26 cellular contexts compared by ENCODE assay signal in the genomic region with DNA sequence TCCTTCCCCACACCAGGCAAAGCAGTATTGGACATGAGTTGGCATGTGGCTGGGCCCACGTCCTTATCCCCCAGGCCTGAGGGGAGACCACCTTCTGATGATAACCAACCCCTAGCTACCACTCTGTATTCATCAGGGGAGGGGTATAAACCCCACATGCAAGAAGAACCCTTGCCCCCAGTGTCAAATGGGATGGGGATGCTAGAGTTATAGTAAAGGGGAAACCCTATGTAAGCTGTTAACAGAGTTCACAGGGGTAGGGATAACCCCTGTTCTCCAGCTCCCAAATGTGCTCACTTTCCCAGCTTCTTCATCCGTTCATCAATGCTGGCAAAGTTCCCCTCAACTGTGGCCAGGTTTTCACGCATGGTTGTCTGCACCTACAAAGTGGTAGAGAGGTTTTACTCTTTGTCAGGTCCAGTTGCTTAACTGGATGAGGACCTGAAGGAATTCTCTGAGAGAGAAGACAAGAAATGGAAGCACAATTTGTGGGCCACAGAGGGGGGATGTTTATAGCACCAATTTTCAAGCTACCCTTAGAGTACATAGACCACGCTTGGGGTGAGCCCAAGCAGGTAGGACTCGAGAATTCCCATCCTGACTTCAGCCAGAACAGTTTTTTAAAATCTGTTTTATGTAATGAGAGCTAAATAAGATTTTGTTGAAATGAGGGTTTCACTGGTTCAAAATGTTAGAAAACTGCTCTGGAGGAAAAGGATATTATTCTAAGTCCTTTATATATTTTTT. TPM values are rescaled to one million over a fixed set of nuclear protein-coding genes. Genes with fewer than 3 reads are reported as not detected.
A peak's percentile ranks its signal among the peaks of the same experiment; 100 is the strongest.
DNase-seq lines count a peak whose midpoint lies in the region; ATAC-seq and TF ChIP-seq lines count a peak whose summit lies in the region.
"Had no signal": no experiment of that assay in that cellular context is flagged by ENCODE, and none has a peak within 500 bp of the region (broad histone marks: within the 10 kb centered on the region; RNA-seq: fewer than 3 reads in every experiment).

No MANE protein-coding gene starts in this region.

- H3K9me2 ChIP-seq in OCI-LY7 (ENCODE audit: insufficient read depth, low read length), result no peaks in the 10 kb centered on the region

- peaks cover 2% of the 10 kb centered on the region for H3K36me3 Mint-ChIP-seq in activated naive CD4-positive, alpha-beta T cell treated with anti-CD3 and anti-CD28 coated beads, Interleukin-2, amount 50 U/mL, for 24 hours
- H3K36me3 Mint-ChIP-seq in chondrocyte (ENCODE audit: low read depth), result peaks cover 40% of the 10 kb centered on the region
- peaks cover 100% of the 10 kb centered on the region for H3K36me3 Mint-ChIP-seq in stimulated activated effector memory CD8-positive, alpha-beta T cell treated with anti-CD3 and anti-CD28 coated beads, Interleukin-12 subunit alpha, Interleukin-12 subunit beta, amount 100 ng/mL, for 72 hours

- no peak overlapping the region for H3K4me3 Mint-ChIP-seq in activated naive CD4-positive, alpha-beta T cell treated with anti-CD3 and anti-CD28 coated beads, Interleukin-2, amount 50 U/mL, for 24 hours
- no peak overlapping the region for H3K4me3 Mint-ChIP-seq in chondrocyte (ENCODE audit: unreplicated experiment)
- H3K4me3 Mint-ChIP-seq in stimulated activated effector memory CD8-positive, alpha-beta T cell treated with anti-CD3 and anti-CD28 coated beads, Interleukin-12 subunit alpha, Interleukin-12 subunit beta, amount 100 ng/mL, for 72 hours, result no peak overlapping the region
- H3K4me3 Mint-ChIP-seq: T-helper 2 cell treated with Interferon-gamma antibody and Interleukin-4, amounts not matched to agents 5 μg/mL and 100 μg/mL, for 36 hours had no signal

- no peak overlapping the region for H3K4me2 ChIP-seq in OCI-LY7 (ENCODE audit: low read length)
- H3K4me2 ChIP-seq: A549, KMS-11 had no signal

- no peaks in the 10 kb centered on the region for H3K27me3 Mint-ChIP-seq in activated naive CD4-positive, alpha-beta T cell treated with anti-CD3 and anti-CD28 coated beads, Interleukin-2, amount 50 U/mL, for 24 hours
- no peaks in the 10 kb centered on the region for H3K27me3 Mint-ChIP-seq in chondrocyte (ENCODE audit: low read depth)

- H3K79me2 ChIP-seq in OCI-LY7 (ENCODE audit: insufficient read depth, low read depth, low read length), result no peaks in the 10 kb centered on the region

- H3K4me3 ChIP-seq in OCI-LY7 (ENCODE audit: low read depth, low read length, poor library complexity, severe bottlenecking), result no peak overlapping the region
- H3K4me3 ChIP-seq: A549, Peyer's patch, SJCRH30, transverse colon had no signal

- H3K27ac Mint-ChIP-seq in activated naive CD4-positive, alpha-beta T cell treated with anti-CD3 and anti-CD28 coated beads, Interleukin-2, amount 50 U/mL, for 24 hours, result peak overlapping the region; percentile 35
- peak overlapping the region; percentile 11 for H3K27ac Mint-ChIP-seq in chondrocyte (ENCODE audit: unreplicated experiment)
- H3K27ac Mint-ChIP-seq in stimulated activated effector memory CD8-positive, alpha-beta T cell treated with anti-CD3 and anti-CD28 coated beads, Interleukin-12 subunit alpha, Interleukin-12 subunit beta, amount 100 ng/mL, for 72 hours, result peak overlapping the region; percentile 71
- H3K27ac Mint-ChIP-seq: T-helper 2 cell treated with Interferon-gamma antibody and Interleukin-4, amounts not matched to agents 5 μg/mL and 100 μg/mL, for 36 hours had no signal

- ATAC-seq in stimulated activated effector memory CD8-positive, alpha-beta T cell treated with anti-CD3 and anti-CD28 coated beads, Interleukin-12 subunit alpha, Interleukin-12 subunit beta, amount 100 ng/mL, for 72 hours, result no peak
- ATAC-seq: A549, left ventricle myocardium superior had no signal

- no peak for TF ChIP-seq CTCF in OCI-LY7 (conservative IDR thresholded peaks at IDR 0.05; ENCODE audit: low read length)
- no peak for TF ChIP-seq CTCF in chondrocyte (IDR thresholded peaks at IDR 0.05)

- no peak overlapping the region for H3K27ac ChIP-seq in OCI-LY7 (ENCODE audit: low read depth, low read length, poor library complexity, severe bottlenecking)
- H3K27ac ChIP-seq: A549, KMS-11, Peyer's patch, SJCRH30, transverse colon had no signal

- no peak overlapping the region for H2AFZ ChIP-seq in OCI-LY7 (ENCODE audit: low read length)

- intact Hi-C loops in OCI-LY7 (cut with micrococcal nuclease; ENCODE audit: unreplicated experiment), result no loop called here

- H3K4me1 Mint-ChIP-seq in activated naive CD4-positive, alpha-beta T cell treated with anti-CD3 and anti-CD28 coated beads, Interleukin-2, amount 50 U/mL, for 24 hours, result no peaks in the 10 kb centered on the region
- H3K4me1 Mint-ChIP-seq in chondrocyte (ENCODE audit: low read depth), result peaks cover 13% of the 10 kb centered on the region
- H3K4me1 Mint-ChIP-seq in stimulated activated effector memory CD8-positive, alpha-beta T cell treated with anti-CD3 and anti-CD28 coated beads, Interleukin-12 subunit alpha, Interleukin-12 subunit beta, amount 100 ng/mL, for 72 hours, result peaks cover 11% of the 10 kb centered on the region

- no peaks in the 10 kb centered on the region for H4K20me1 ChIP-seq in OCI-LY7 (ENCODE audit: insufficient read depth, low read length)

- no peaks in the 10 kb centered on the region for H3K9me3 Mint-ChIP-seq in activated naive CD4-positive, alpha-beta T cell treated with anti-CD3 and anti-CD28 coated beads, Interleukin-2, amount 50 U/mL, for 24 hours
- H3K9me3 Mint-ChIP-seq in chondrocyte (ENCODE audit: low read depth), result no peaks in the 10 kb centered on the region
- H3K9me3 Mint-ChIP-seq in stimulated activated effector memory CD8-positive, alpha-beta T cell treated with anti-CD3 and anti-CD28 coated beads, Interleukin-12 subunit alpha, Interleukin-12 subunit beta, amount 100 ng/mL, for 72 hours, result no peaks in the 10 kb centered on the region
- H3K9me3 Mint-ChIP-seq: T-helper 2 cell treated with Interferon-gamma antibody and Interleukin-4, amounts not matched to agents 5 μg/mL and 100 μg/mL, for 36 hours had no signal

- CTCF ChIA-PET in OCI-LY7 (lab: Charles Lee; ENCODE audit: unreplicated experiment), result no interaction called here

- POLR2A ChIA-PET in OCI-LY7 (lab: Charles Lee), result interaction anchor here (0.5 kb wide), 1 partner anchor 301 kb away, joined by 3 read pairs; the partner anchor contains the start of gene SHMT2

- peaks cover 96% of the 10 kb centered on the region for H3K36me3 ChIP-seq in OCI-LY7 (ENCODE audit: insufficient read depth, low read length)

- TSS peak; percentile 63 for BruUV-seq in OCI-LY7 (replicated peaks; lab: Mats Ljungman, UMichigan)

- no peaks in the 10 kb centered on the region for H3K4me1 ChIP-seq in OCI-LY7 (ENCODE audit: insufficient read depth, low read length, poor library complexity, severe bottlenecking)
- H3K4me1 ChIP-seq: A549, SJCRH30 had no signal

- no peak for DNase-seq in activated naive CD4-positive, alpha-beta T cell treated with anti-CD3 and anti-CD28 coated beads, Interleukin-2, amount 50 U/mL, for 16 hours
- DNase-seq in OCI-LY7 (ENCODE audit: low spot score), result no peak
- no peak for DNase-seq in chondrocyte (ENCODE audit: low spot score)
- no peak for DNase-seq in stimulated activated effector memory CD8-positive, alpha-beta T cell treated with anti-CD3 and anti-CD28 coated beads, Interleukin-12 subunit alpha, Interleukin-12 subunit beta, amount 100 ng/mL, for 72 hours (ENCODE audit: low spot score in 2 of 2)
- DNase-seq in NCI-H2196 (lab: John Stamatoyannopoulos, UW; ENCODE audit: unreplicated experiment), result no peak
- no peak for DNase-seq in activated CD4-positive, CD25-positive, alpha-beta regulatory T cell (lab: John Stamatoyannopoulos, UW)
- no peak for DNase-seq in activated CD4-positive, CD25-positive, alpha-beta regulatory T cell treated with anti-CD3 and anti-CD28 coated beads, Interleukin-2, amount 50 U/mL, for 72 hours
- DNase-seq: activated CD4-positive, alpha-beta T cell treated with anti-CD3 and anti-CD28 coated beads, Interleukin-2, amount 50 U/mL, for 4 hours; aorta; erythroblast; foreskin fibroblast; hippocampal formation; left ventricle myocardium superior; MV-4-11; NCI-H1694; NCI-H226; nucleus accumbens; Peyer's patch; SJCRH30; stimulated activated CD4-positive, alpha-beta T cell treated with anti-CD3 and anti-CD28 coated beads, Interleukin-2, amount 100 ng/mL, for 48 hours; stimulated activated naive CD4-positive, alpha-beta T cell treated with Interleukin-2 at 50 U/mL for 16 hours; transverse colon had no signal

- H3K9me3 ChIP-seq in OCI-LY7 (ENCODE audit: low read length), result no peaks in the 10 kb centered on the region
- H3K9me3 ChIP-seq: A549, Peyer's patch, SJCRH30, transverse colon had no signal

RNA-seq across cellular contexts. Expression of gene MBD6, which starts 7.9 kb away (rescaled TPM):
- total RNA-seq in OCI-LY7 (2014; rRNA removed; shearing (Covaris generic)), result 21.8 and 23.9 TPM in 2 replicates
- total RNA-seq in OCI-LY7 (2022), result 110 and 112 TPM in 2 replicates
- total RNA-seq in chondrocyte, result 66.9 to 86.5 TPM (median 78.4 TPM) in 3 replicates

RNA-seq across cellular contexts. Expression of gene DDIT3, which starts 10.3 kb away (rescaled TPM):
- total RNA-seq in OCI-LY7 (2014; rRNA removed; shearing (Covaris generic)), result 42.7 and 43.7 TPM in 2 replicates
- total RNA-seq in OCI-LY7 (2022) (32.3 and 34.5 TPM in 2 replicates), chondrocyte (9.6 to 79.1 TPM (median 79.0 TPM) in 3 replicates)

RNA-seq across cellular contexts. Expression of gene DCTN2, which starts 16.4 kb away (rescaled TPM):
- total RNA-seq in OCI-LY7 (2014; rRNA removed; shearing (Covaris generic)), result 61.8 and 68.4 TPM in 2 replicates
- total RNA-seq in OCI-LY7 (2022) (97.2 and 98.9 TPM in 2 replicates), chondrocyte (104 to 117 TPM (median 112 TPM) in 3 replicates)

RNA-seq across cellular contexts. Expression of gene KIF5A, which starts 19.3 kb away (rescaled TPM):
- total RNA-seq in OCI-LY7 (2014; rRNA removed; shearing (Covaris generic)), result 0.09 and 0.10 TPM in 2 replicates
- total RNA-seq in OCI-LY7 (2022) (1.2 and 1.6 TPM in 2 replicates), chondrocyte (2.6 to 5.1 TPM (median 3.5 TPM) in 3 replicates)

RNA-seq across cellular contexts. Expression of gene MARS1, which starts 42.7 kb away (rescaled TPM):
- total RNA-seq in OCI-LY7 (2014; rRNA removed; shearing (Covaris generic)), result 262 and 272 TPM in 2 replicates
- total RNA-seq in OCI-LY7 (2022) (461 and 465 TPM in 2 replicates), chondrocyte (176 to 350 TPM (median 331 TPM) in 3 replicates)

Comparison
In these comparisons a context has a peak if more than half of its experiments do, and no peak if none do; other contexts are left out.
1. H3K27ac Mint-ChIP-seq: peak in every context shown above with its lines; median percentile 71 in stimulated activated effector memory CD8-positive, alpha-beta T cell treated with anti-CD3 and anti-CD28 coated beads, Interleukin-12 subunit alpha, Interleukin-12 subunit beta, amount 100 ng/mL, for 72 hours; 35 in activated naive CD4-positive, alpha-beta T cell treated with anti-CD3 and anti-CD28 coated beads, Interleukin-2, amount 50 U/mL, for 24 hours; 11 in chondrocyte.